ENCODE assay signal across 8 cellular contexts in the genomic region with DNA sequence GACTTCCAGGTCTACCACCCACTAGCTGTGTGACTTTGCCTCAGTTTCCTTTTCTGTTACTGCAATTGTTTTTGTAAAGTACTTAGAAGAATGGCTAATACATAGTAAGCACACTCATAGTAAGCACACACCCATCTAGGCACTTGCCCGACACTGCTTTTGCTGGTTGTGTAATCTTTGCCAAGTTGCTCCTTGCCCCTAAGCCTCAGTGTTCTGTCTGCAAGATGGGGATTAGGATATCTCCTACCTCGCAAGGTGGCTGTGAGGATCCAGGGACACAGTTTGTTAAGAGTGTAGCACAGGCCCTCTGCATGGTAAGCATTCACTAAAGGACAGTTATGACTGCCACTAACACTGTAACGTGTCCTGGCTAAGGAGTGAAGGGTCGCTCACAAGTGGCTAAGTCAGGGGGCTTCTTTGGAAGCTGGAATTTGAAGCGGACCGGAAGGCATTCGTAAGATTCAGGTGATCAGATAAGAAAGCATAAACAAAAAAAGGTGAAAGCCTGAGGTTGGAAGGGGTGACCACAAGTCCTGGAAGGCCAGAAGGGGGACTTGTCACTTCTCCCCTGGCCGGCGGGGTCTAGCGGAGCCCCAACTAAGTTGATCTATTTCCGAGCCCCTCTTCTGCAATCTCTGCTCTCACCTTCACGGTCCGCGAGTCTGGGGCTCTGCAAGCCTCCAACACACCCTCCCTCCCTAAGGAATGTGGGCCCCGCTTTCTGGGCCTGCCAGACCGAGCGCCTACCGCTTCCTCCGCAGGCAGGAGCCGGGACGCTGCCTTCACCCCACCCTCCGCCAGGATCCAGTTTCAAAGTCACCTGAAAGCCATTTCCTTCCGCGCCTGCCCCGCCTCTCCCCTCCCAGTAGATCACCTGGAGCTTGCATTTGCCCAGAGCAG. TPM values are rescaled to one million over a fixed set of nuclear protein-coding genes. Genes with fewer than 3 reads are reported as not detected.
DNase-seq lines count a peak whose midpoint lies in the region; ATAC-seq lines count a peak whose summit lies in the region.

No MANE protein-coding gene starts in this region.

- H3K9me3 Mint-ChIP-seq in T-helper 1 cell treated with Interleukin-12 subunit alpha and Interleukin-12 subunit beta and Interleukin-4 antibody, amounts not matched to agents 30 μg/mL and 1 μg/mL, for 36 hours = no peaks in the 10 kb centered on the region
- no peaks in the 10 kb centered on the region for H3K9me3 Mint-ChIP-seq in stimulated activated memory B cell treated with anti-CD40 and anti-IgM and Interleukin-4, amounts not matched to agents 10 μg/mL and 1 μg/mL and 100 μg/mL, for 72 hours

- H3K4me1 ChIP-seq in Karpas-422 (ENCODE audit: low read length) = no peaks in the 10 kb centered on the region

- H3K27ac Mint-ChIP-seq in T-helper 1 cell treated with Interleukin-12 subunit alpha and Interleukin-12 subunit beta and Interleukin-4 antibody, amounts not matched to agents 30 μg/mL and 1 μg/mL, for 36 hours = no peak overlapping the region
- H3K27ac Mint-ChIP-seq in stimulated activated memory B cell treated with anti-CD40 and anti-IgM and Interleukin-4, amounts not matched to agents 10 μg/mL and 1 μg/mL and 100 μg/mL, for 72 hours = no peak overlapping the region

- DNase-seq in NCI-H2081 (lab: John Stamatoyannopoulos, UW) = peak; percentile 70 to 86
- DNase-seq in NCI-H2081 treated with DMSO at 0.1 percent for 48 hours (lab: John Stamatoyannopoulos, UW) = no peak
- no peak for DNase-seq in Karpas-422
- no peak for DNase-seq in stimulated activated CD8-positive, alpha-beta memory T cell treated with anti-CD3 and anti-CD28 coated beads, Interleukin-4, amount 100 ng/mL, for 48 hours

- H3K9ac ChIP-seq in Karpas-422 (ENCODE audit: low read length) = no peak overlapping the region

- no peak overlapping the region for H3K27ac ChIP-seq in Karpas-422 (ENCODE audit: low read length)

- H3K4me1 Mint-ChIP-seq in T-helper 1 cell treated with Interleukin-12 subunit alpha and Interleukin-12 subunit beta and Interleukin-4 antibody, amounts not matched to agents 30 μg/mL and 1 μg/mL, for 36 hours (ENCODE audit: low read depth) = peaks cover 40% of the 10 kb centered on the region
- peaks cover 24% of the 10 kb centered on the region for H3K4me1 Mint-ChIP-seq in stimulated activated memory B cell treated with anti-CD40 and anti-IgM and Interleukin-4, amounts not matched to agents 10 μg/mL and 1 μg/mL and 100 μg/mL, for 72 hours

- H3K36me3 Mint-ChIP-seq in T-helper 1 cell treated with Interleukin-12 subunit alpha and Interleukin-12 subunit beta and Interleukin-4 antibody, amounts not matched to agents 30 μg/mL and 1 μg/mL, for 36 hours (ENCODE audit: low read depth) = peaks cover 7% of the 10 kb centered on the region
- no peaks in the 10 kb centered on the region for H3K36me3 Mint-ChIP-seq in stimulated activated memory B cell treated with anti-CD40 and anti-IgM and Interleukin-4, amounts not matched to agents 10 μg/mL and 1 μg/mL and 100 μg/mL, for 72 hours

- H3K27me3 ChIP-seq in Karpas-422 (ENCODE audit: low read length) = no peaks in the 10 kb centered on the region

- no peaks in the 10 kb centered on the region for H3K9me2 ChIP-seq in Karpas-422 (replicated peaks; ENCODE audit: insufficient read depth, low read length)

- no peak for ATAC-seq in stimulated activated memory B cell treated with anti-CD40 and anti-IgM and Interleukin-4, amounts not matched to agents 10 μg/mL and 1 μg/mL and 100 μg/mL, for 72 hours
- no peak for ATAC-seq in GM21619 (IDR thresholded peaks at IDR 0.05; ENCODE audit: unreplicated experiment)

- no peak overlapping the region for H2AFZ ChIP-seq in Karpas-422 (ENCODE audit: low read length)

- H4K20me1 ChIP-seq in Karpas-422 (ENCODE audit: insufficient read depth, low read depth, low read length) = no peaks in the 10 kb centered on the region

- peak overlapping the region; percentile 15 for H3K4me3 ChIP-seq in iPS-11a (ENCODE audit: low read depth, low read length)
- no peak overlapping the region for H3K4me3 ChIP-seq in Karpas-422 (ENCODE audit: low read length)

- no peaks in the 10 kb centered on the region for H3K79me2 ChIP-seq in Karpas-422 (ENCODE audit: low read length)

- no peaks in the 10 kb centered on the region for H3K36me3 ChIP-seq in Karpas-422 (ENCODE audit: insufficient read depth, low read length)

- no peak overlapping the region for H3K4me2 ChIP-seq in Karpas-422 (ENCODE audit: low read depth, low read length, poor library complexity, severe bottlenecking)

- H3K9me3 ChIP-seq in Karpas-422 (ENCODE audit: low read length) = no peaks in the 10 kb centered on the region

- H3K27me3 Mint-ChIP-seq in T-helper 1 cell treated with Interleukin-12 subunit alpha and Interleukin-12 subunit beta and Interleukin-4 antibody, amounts not matched to agents 30 μg/mL and 1 μg/mL, for 36 hours (ENCODE audit: low read depth) = peaks cover 50% of the 10 kb centered on the region
- H3K27me3 Mint-ChIP-seq in stimulated activated memory B cell treated with anti-CD40 and anti-IgM and Interleukin-4, amounts not matched to agents 10 μg/mL and 1 μg/mL and 100 μg/mL, for 72 hours = peaks cover 59% of the 10 kb centered on the region

- peak overlapping the region; percentile 74 for H3K4me3 Mint-ChIP-seq in T-helper 1 cell treated with Interleukin-12 subunit alpha and Interleukin-12 subunit beta and Interleukin-4 antibody, amounts not matched to agents 30 μg/mL and 1 μg/mL, for 36 hours
- peak overlapping the region; percentile 42 for H3K4me3 Mint-ChIP-seq in stimulated activated memory B cell treated with anti-CD40 and anti-IgM and Interleukin-4, amounts not matched to agents 10 μg/mL and 1 μg/mL and 100 μg/mL, for 72 hours

RNA-seq across cellular contexts. Expression of a gene that starts 1.5 kb away (rescaled TPM):
- not detected in 2 replicates for total RNA-seq in Karpas-422 (2014; rRNA removed; shearing (Covaris generic); ENCODE audit: low replicate concordance)

Comparison
In these comparisons a context has a peak if more than half of its experiments do, and no peak if none do; other contexts are left out.
1. DNase-seq: peak in NCI-H2081 (2 of 2); none in NCI-H2081 treated with DMSO at 0.1 percent for 48 hours (single experiment), Karpas-422 (single experiment) and stimulated activated CD8-positive, alpha-beta memory T cell treated with anti-CD3 and anti-CD28 coated beads, Interleukin-4, amount 100 ng/mL, for 48 hours (single experiment).